In genomic region chrX:55490121-55490520, GRCh38 we compare ENCODE assay signal across 11 cellular contexts. TPM values are rescaled to one million over a fixed set of nuclear protein-coding genes. Genes with fewer than 3 reads are reported as not detected.
DNase-seq lines count a peak whose midpoint lies in the region; ATAC-seq, FAIRE-seq and TF ChIP-seq lines count a peak whose summit lies in the region.
"Had no signal": no experiment of that assay in that cellular context is flagged by ENCODE, and none has a peak within 500 bp of the region (broad histone marks: within the 10 kb centered on the region; RNA-seq: fewer than 3 reads in every experiment).

No MANE protein-coding gene starts in this region.

- H3K27me3 ChIP-seq in liver (ENCODE audit: control insufficient read depth in 4 of 4, insufficient read depth in 4 of 4, low read length in 3 of 4), result no peaks in the 10 kb centered on the region
- no peaks in the 10 kb centered on the region for H3K27me3 ChIP-seq in HepG2 (ENCODE audit: control insufficient read depth in 1 of 2, insufficient read depth in 2 of 2, low read length in 2 of 2)
- H3K27me3 ChIP-seq in mammary epithelial cell (ENCODE audit: insufficient read depth, low read length), result no peaks in the 10 kb centered on the region
- H3K27me3 ChIP-seq in mucosa of stomach (ENCODE audit: control insufficient read depth, insufficient read depth, low read length), result no peaks in the 10 kb centered on the region
- no peaks in the 10 kb centered on the region for H3K27me3 ChIP-seq in vagina

- TF ChIP-seq CTCF in liver (IDR thresholded peaks at IDR 0.05; ENCODE audit: low read depth, low read length, missing input control) (no peak), HepG2 (CRISPR knock-in tag; IDR thresholded peaks at IDR 0.05) (no peak), mammary epithelial cell (conservative IDR thresholded peaks at IDR 0.05 in 1 of 2, IDR thresholded peaks at IDR 0.05 in 1 of 2; ENCODE audit: extremely low read depth in 1 of 2, insufficient read depth in 1 of 2, low read depth in 1 of 2, low read length in 2 of 2) (no peak), vagina (IDR thresholded peaks at IDR 0.05) (no peak)

- peaks cover 0 to 9% (median 6%) of the 10 kb centered on the region in 4 donors for H3K4me1 ChIP-seq in liver (ENCODE audit: control insufficient read depth in 4 of 4, insufficient read depth in 4 of 4, low read length in 3 of 4)
- no peaks in the 10 kb centered on the region for H3K4me1 ChIP-seq in HepG2 (ENCODE audit: insufficient read depth, low read length)
- peaks cover 4% of the 10 kb centered on the region for H3K4me1 ChIP-seq in mammary epithelial cell (ENCODE audit: insufficient read depth, low read length)
- no peaks in the 10 kb centered on the region for H3K4me1 ChIP-seq in mucosa of stomach (ENCODE audit: control insufficient read depth, insufficient read depth, low read length)
- H3K4me1 ChIP-seq in vagina, result peaks cover 8% of the 10 kb centered on the region

- no peaks in the 10 kb centered on the region for H3K9me3 ChIP-seq in liver (ENCODE audit: control insufficient read depth in 4 of 4, low read length in 3 of 4)
- H3K9me3 ChIP-seq in HepG2 (ENCODE audit: low read length), result no peaks in the 10 kb centered on the region
- peaks cover 7% of the 10 kb centered on the region for H3K9me3 ChIP-seq in mammary epithelial cell (replicated peaks; ENCODE audit: insufficient read depth, low read length)
- no peaks in the 10 kb centered on the region for H3K9me3 ChIP-seq in mucosa of stomach (ENCODE audit: control insufficient read depth, low read length)
- no peaks in the 10 kb centered on the region for H3K9me3 ChIP-seq in vagina

- WGBS in liver, result 64% methylated on average over 4 of the region's 4 CpGs
- WGBS in HepG2 (ENCODE audit: low lambda C conversion rate), result 63% methylated on average over 4 of the region's 4 CpGs
- 66% methylated on average over 3 of the region's 4 CpGs for WGBS in mammary epithelial cell (ENCODE audit: low coverage, missing lambda C conversion rate)

- H3K9ac ChIP-seq in liver (ENCODE audit: low read depth in 1 of 2, low read length in 2 of 2) (no peak overlapping the region), HepG2 (ENCODE audit: insufficient read depth, low read depth, low read length) (no peak overlapping the region), mammary epithelial cell (ENCODE audit: insufficient read depth, low read length) (no peak overlapping the region), mucosa of stomach (ENCODE audit: low read length) (peak overlapping the region; percentile 70)

- H3K36me3 ChIP-seq in liver (ENCODE audit: control insufficient read depth in 4 of 4, insufficient read depth in 3 of 4, low read depth in 1 of 4, low read length in 3 of 4), result no peaks in the 10 kb centered on the region
- H3K36me3 ChIP-seq in HepG2 (replicated peaks in 1 of 2; ENCODE audit: control insufficient read depth in 1 of 2, insufficient read depth in 2 of 2, low read length in 2 of 2), result no peaks in the 10 kb centered on the region
- no peaks in the 10 kb centered on the region for H3K36me3 ChIP-seq in mammary epithelial cell (ENCODE audit: insufficient read depth, low read length)
- H3K36me3 ChIP-seq in mucosa of stomach (ENCODE audit: control insufficient read depth, insufficient read depth, low read length), result no peaks in the 10 kb centered on the region
- no peaks in the 10 kb centered on the region for H3K36me3 ChIP-seq in vagina

- in situ Hi-C loops in HepG2 (cut with HindIII; ENCODE audit: extremely low pct_ligation_motif_present, low pct_unique_long_range_greater_than_20kb), result no loop called here
- in situ Hi-C loops in mammary epithelial cell (cut with MboI; ENCODE audit: low sequenced_read_pairs in 2 of 2), result no loop called here

- peak overlapping the region; percentile 86 to 90 for H3K27ac ChIP-seq in liver (ENCODE audit: low read depth in 1 of 2, low read length in 2 of 2)
- no peak overlapping the region for H3K27ac ChIP-seq in HepG2 (ENCODE audit: extremely low read length, insufficient read depth, low read length)
- H3K27ac ChIP-seq in mammary epithelial cell (ENCODE audit: insufficient read depth, low read depth, low read length), result no peak overlapping the region
- H3K27ac ChIP-seq in vagina, result peak overlapping the region; percentile 96

- BruUV-seq in HepG2 (replicated peaks; lab: Mats Ljungman, UMichigan) (no TSS peak), mammary epithelial cell (replicated peaks; lab: Mats Ljungman, UMichigan) (no TSS peak)

- no peak overlapping the region for H3K4me2 ChIP-seq in HepG2 (ENCODE audit: low read depth, low read length)
- no peak overlapping the region for H3K4me2 ChIP-seq in mammary epithelial cell (ENCODE audit: insufficient read depth, low read depth, low read length)

- CTCF ChIA-PET in HepG2 (lab: Yijun Ruan, JAX; ENCODE audit: low intra/inter-chr PET ratio, low total read pairs) (no interaction called here), mammary epithelial cell (lab: Charles Lee; ENCODE audit: low non-redundant PET) (no interaction called here)

- TF ChIP-seq EP300 in HepG2 (IDR thresholded peaks at IDR 0.05; ENCODE audit: low read depth in 2 of 2, low read length in 2 of 2), result no peak
- no peak for TF ChIP-seq EP300 in HepG2 (CRISPR knock-in tag; IDR thresholded peaks at IDR 0.05; ENCODE audit: borderline replicate concordance)

- TF ChIP-seq RAD21 in liver (IDR thresholded peaks at IDR 0.05) (no peak), HepG2 (CRISPR knock-in tag; IDR thresholded peaks at IDR 0.05) (no peak)

- H2AFZ ChIP-seq in HepG2 (ENCODE audit: low read length) (no peak overlapping the region), mammary epithelial cell (ENCODE audit: low read depth, low read length) (peak overlapping the region; percentile 93)

- no peak for ATAC-seq in HepG2
- no peak for ATAC-seq in GM18861 (IDR thresholded peaks at IDR 0.05; ENCODE audit: unreplicated experiment)

- intact Hi-C loops in HepG2 (cut with micrococcal nuclease; ENCODE audit: unreplicated experiment), result no loop called here
- intact Hi-C loops in mammary epithelial cell (cut with micrococcal nuclease), result no loop called here
- intact Hi-C loops in vagina (cut with DNase I), result no loop called here

- H4K20me1 ChIP-seq in HepG2 (ENCODE audit: insufficient read depth, low read length) (no peaks in the 10 kb centered on the region), mammary epithelial cell (ENCODE audit: insufficient read depth, low read length) (no peaks in the 10 kb centered on the region)

- H3K4me3 ChIP-seq in liver (ENCODE audit: low read depth in 1 of 3, low read length in 3 of 3), result no peak overlapping the region
- no peak overlapping the region for H3K4me3 ChIP-seq in HepG2 (replicated peaks in 1 of 3; ENCODE audit: insufficient read depth in 1 of 3, low read depth in 2 of 3, low read length in 3 of 3)
- peak overlapping the region in 1 of 3 experiments; percentile 63 for H3K4me3 ChIP-seq in mammary epithelial cell (replicated peaks in 1 of 3; ENCODE audit: insufficient read depth in 1 of 3, low read depth in 2 of 3, low read length in 3 of 3)
- H3K4me3 ChIP-seq in mucosa of stomach (ENCODE audit: low read length), result no peak overlapping the region
- H3K4me3 ChIP-seq in vagina, result peak overlapping the region; percentile 57 to 69

- dilution Hi-C loops in mammary epithelial cell (cut with HindIII; ENCODE audit: low sequenced_read_pairs), result no loop called here

- DNase-seq in HepG2 (ENCODE audit: low spot score) (no peak), mammary epithelial cell (no peak), vagina (ENCODE audit: extremely low spot score in 2 of 2) (no peak), DMS114 treated with DMSO at 0.1 percent for 48 hours (lab: John Stamatoyannopoulos, UW; ENCODE audit: unreplicated experiment) (no peak), NOMO-1 treated with DMSO at 0.1 percent for 48 hours (lab: John Stamatoyannopoulos, UW; ENCODE audit: unreplicated experiment) (no peak)

- no peaks in the 10 kb centered on the region for H3K79me2 ChIP-seq in HepG2 (ENCODE audit: insufficient read depth, low read length)
- no peaks in the 10 kb centered on the region for H3K79me2 ChIP-seq in mammary epithelial cell (ENCODE audit: insufficient read depth, low read length)

- FAIRE-seq in HepG2 (lab: Jason Lieb, UNC), result no peak
- FAIRE-seq: G401.6, keratinocyte, TTC549 had no signal

- TF ChIP-seq POLR2A in HepG2 (IDR thresholded peaks at IDR 0.05; ENCODE audit: insufficient read depth in 1 of 2, low read depth in 2 of 2, low read length in 2 of 2), result no peak
- no peak for TF ChIP-seq POLR2A in vagina (IDR thresholded peaks at IDR 0.05)

- POLR2A ChIA-PET in HepG2 (lab: Yijun Ruan, JAX), result no interaction called here

RNA-seq across cellular contexts. Expression of gene USP51, which starts 0.5 kb away (rescaled TPM):
- total RNA-seq in liver (1 to 10 TPM in 1 of 2 donors, under 1 TPM in 1; 0.33 to 6.7 TPM), HepG2 (2016; rRNA removed; fragmentation: Illumina TruSeq; extraction: Trizol) (not detected in 2 replicates), mammary epithelial cell (1 to 10 TPM in 1 of 2 donors, under 1 TPM in 1; 0.28 to 2.3 TPM), vagina (1.7 TPM)
- polyA plus RNA-seq in liver (under 1 TPM; 0.19 to 0.29 TPM), HepG2 (2011; rRNA removed) (not detected in 2 replicates), mammary epithelial cell (0.28 TPM)
- total RNA-seq in HepG2 (2016; cell fraction: cytosol; rRNA removed; fragmentation: Illumina TruSeq; extraction: Trizol; ENCODE audit: low read depth), result not detected in 2 replicates
- not detected in 2 replicates for total RNA-seq in HepG2 (2016; cell fraction: insoluble cytoplasmic fraction; rRNA removed; fragmentation: Illumina TruSeq; extraction: Trizol)
- not detected in 2 replicates for total RNA-seq in HepG2 (2016; cell fraction: membrane; rRNA removed; fragmentation: Illumina TruSeq; extraction: Trizol)
- not detected in 2 replicates for total RNA-seq in HepG2 (2016; cell fraction: nucleus; rRNA removed; fragmentation: Illumina TruSeq; extraction: Trizol)
- not detected in 2 replicates for polyA plus RNA-seq in HepG2 (2011; cell fraction: cytosol; rRNA removed)
- not detected in 2 replicates for polyA plus RNA-seq in HepG2 (2011; cell fraction: nucleus; rRNA removed)
- polyA plus RNA-seq in HepG2 (2012), result not detected in 2 replicates
- polyA plus RNA-seq in HepG2 (2016; cell fraction: cytosol; fragmentation: Illumina TruSeq; extraction: Trizol; ENCODE audit: low read depth), result not detected in 2 replicates
- not detected in 2 replicates for polyA plus RNA-seq in HepG2 (2016; cell fraction: insoluble cytoplasmic fraction; fragmentation: Illumina TruSeq; extraction: Trizol; ENCODE audit: low read depth)
- not detected in 2 replicates for polyA plus RNA-seq in HepG2 (2016; cell fraction: membrane; fragmentation: Illumina TruSeq; extraction: Trizol; ENCODE audit: low read depth)
- polyA plus RNA-seq in HepG2 (2016; cell fraction: nucleus; fragmentation: Illumina TruSeq; extraction: Trizol; ENCODE audit: insufficient read depth, low read depth), result not detected in 2 replicates
- polyA minus RNA-seq in HepG2 (2011; rRNA and poly(A)+ RNA removed; ENCODE audit: low replicate concordance), result not detected in 2 replicates
- polyA minus RNA-seq in HepG2 (2011; cell fraction: cytosol; rRNA and poly(A)+ RNA removed), result not detected in 2 replicates
- not detected in 2 replicates for polyA minus RNA-seq in HepG2 (2011; cell fraction: nucleus; rRNA and poly(A)+ RNA removed)
- not detected for polyA minus RNA-seq in mammary epithelial cell

RNA-seq across cellular contexts. Expression of gene MAGEH1, which starts 38.2 kb away (rescaled TPM):
- total RNA-seq in liver, result 10 to 100 TPM; 11.8 to 18.0 TPM
- 10 to 100 TPM in 1 of 2 donors, 1 to 10 TPM in 1; 6.0 to 11.0 TPM for polyA plus RNA-seq in liver
- 3.0 and 5.0 TPM in 2 replicates for total RNA-seq in HepG2 (2016; rRNA removed; fragmentation: Illumina TruSeq; extraction: Trizol)
- total RNA-seq in HepG2 (2016; cell fraction: cytosol; rRNA removed; fragmentation: Illumina TruSeq; extraction: Trizol; ENCODE audit: low read depth), result 0.40 and 0.79 TPM in 2 replicates
- 4.2 and 6.3 TPM in 2 replicates for total RNA-seq in HepG2 (2016; cell fraction: insoluble cytoplasmic fraction; rRNA removed; fragmentation: Illumina TruSeq; extraction: Trizol)
- 1.0 and 1.5 TPM in 2 replicates for total RNA-seq in HepG2 (2016; cell fraction: membrane; rRNA removed; fragmentation: Illumina TruSeq; extraction: Trizol)
- total RNA-seq in HepG2 (2016; cell fraction: nucleus; rRNA removed; fragmentation: Illumina TruSeq; extraction: Trizol), result 4.5 and 4.6 TPM in 2 replicates
- 3.6 and 3.8 TPM in 2 replicates for polyA plus RNA-seq in HepG2 (2011; rRNA removed)
- polyA plus RNA-seq in HepG2 (2011; cell fraction: cytosol; rRNA removed), result 3.6 and 3.8 TPM in 2 replicates
- polyA plus RNA-seq in HepG2 (2011; cell fraction: nucleus; rRNA removed), result 0.82 and 1.1 TPM in 2 replicates
- polyA plus RNA-seq in HepG2 (2012), result 2.7 and 3.3 TPM in 2 replicates
- polyA plus RNA-seq in HepG2 (2016; cell fraction: cytosol; fragmentation: Illumina TruSeq; extraction: Trizol; ENCODE audit: low read depth), result 0.50 and 0.55 TPM in 2 replicates
- 3.4 and 3.6 TPM in 2 replicates for polyA plus RNA-seq in HepG2 (2016; cell fraction: insoluble cytoplasmic fraction; fragmentation: Illumina TruSeq; extraction: Trizol; ENCODE audit: low read depth)
- 0.80 and 0.92 TPM in 2 replicates for polyA plus RNA-seq in HepG2 (2016; cell fraction: membrane; fragmentation: Illumina TruSeq; extraction: Trizol; ENCODE audit: low read depth)
- polyA plus RNA-seq in HepG2 (2016; cell fraction: nucleus; fragmentation: Illumina TruSeq; extraction: Trizol; ENCODE audit: insufficient read depth, low read depth), result 6.1 and 9.2 TPM in 2 replicates
- 1.5 TPM in 1 of 2 replicates, not detected in the other for polyA minus RNA-seq in HepG2 (2011; rRNA and poly(A)+ RNA removed; ENCODE audit: low replicate concordance)
- polyA minus RNA-seq in HepG2 (2011; cell fraction: cytosol; rRNA and poly(A)+ RNA removed), result 1.1 and 1.7 TPM in 2 replicates
- 1.0 TPM in 1 of 2 replicates, not detected in the other for polyA minus RNA-seq in HepG2 (2011; cell fraction: nucleus; rRNA and poly(A)+ RNA removed)
- 1 to 10 TPM; 5.2 to 8.2 TPM for total RNA-seq in mammary epithelial cell
- polyA plus RNA-seq in mammary epithelial cell, result 7.1 TPM
- 3.8 TPM for polyA minus RNA-seq in mammary epithelial cell
- 31.9 TPM for total RNA-seq in vagina

Comparison
In these comparisons a context has a peak if more than half of its experiments do, and no peak if none do; other contexts are left out.
1. H3K27ac ChIP-seq: peak in liver (2 of 2) and vagina (single experiment); none in HepG2 (single experiment) and mammary epithelial cell (single experiment).
2. H3K4me3 ChIP-seq: peak in vagina (2 of 2); none in liver (0 of 3), HepG2 (0 of 3) and mucosa of stomach (single experiment).